Comparison of ENCODE assay signal across 22 cellular contexts in the genomic region with DNA sequence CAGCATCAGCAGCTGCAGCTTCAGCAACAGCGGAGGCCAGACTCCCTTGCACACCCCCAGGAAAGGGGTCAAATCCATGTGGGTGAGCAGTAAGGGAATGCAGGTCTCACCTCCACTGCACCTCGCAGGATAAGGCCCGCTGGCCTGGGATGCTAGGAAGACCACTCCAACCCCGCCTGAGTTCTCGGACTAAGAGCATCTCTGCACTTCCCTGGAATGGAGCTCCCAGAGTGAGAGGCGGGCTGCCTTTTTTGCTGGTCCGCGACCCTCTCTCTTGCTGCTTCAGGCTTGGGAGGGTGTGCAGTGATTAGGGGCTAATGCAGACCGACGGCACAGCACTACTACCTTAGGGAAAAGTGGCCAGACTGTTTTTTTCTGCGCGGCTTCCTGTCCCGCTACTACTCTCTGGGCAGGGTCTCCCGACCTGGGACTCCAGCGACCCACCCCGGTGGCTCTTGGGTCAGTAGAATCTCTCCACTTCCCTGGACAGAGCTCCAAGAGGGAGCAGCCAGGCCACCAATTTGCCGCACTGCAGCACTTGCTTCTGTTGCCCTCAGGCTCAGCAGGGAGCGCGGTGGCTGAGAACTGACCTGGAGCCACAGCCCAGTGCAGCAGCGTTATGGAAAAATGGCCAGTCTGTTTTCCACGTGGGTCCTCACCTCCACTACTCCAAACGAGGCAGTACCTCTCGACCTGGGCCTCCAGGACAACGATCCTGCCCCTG.
"Had no signal": no experiment of that assay in that cellular context is flagged by ENCODE, and none has a peak within 500 bp of the region (broad histone marks: within the 10 kb centered on the region; RNA-seq: fewer than 3 reads in every experiment).

No MANE protein-coding gene starts in this region.

- H3K27me3 ChIP-seq: SJSA1 had no signal

- H3K36me3 ChIP-seq: SJSA1 had no signal

- H3K4me1 Mint-ChIP-seq: IgD-negative memory B cell had no signal

- H3K4me3 Mint-ChIP-seq: IgD-negative memory B cell had no signal

- H3K9ac ChIP-seq: KMS-11 had no signal

- ATAC-seq: K562 had no signal

- H3K27me3 Mint-ChIP-seq: IgD-negative memory B cell had no signal

- DNase-seq: Kasumi-1, MM.1S, NCI-H1092 treated with DMSO at 0.1 percent for 48 hours, NCI-H1436, NCI-H187, NCI-H2029, NCI-H2081 treated with DMSO at 0.1 percent for 48 hours, NCI-H2171, NCI-H226, NCI-H446, NCI-H510A, NCI-H524 treated with DMSO at 0.1 percent for 48 hours, NCI-H69, NCI-H774, Right ventricle myocardium superior, RPMI8226, SIG-M5 had no signal

- H3K4me3 ChIP-seq: K562, SJSA1, SK-N-MC had no signal

- H3K4me1 ChIP-seq: SJSA1 had no signal

- H3K4me2 ChIP-seq: KMS-11 had no signal

- H3K27ac ChIP-seq: KMS-11, SJSA1, SK-N-MC had no signal

- H3K27ac Mint-ChIP-seq: IgD-negative memory B cell had no signal
